8 cellular contexts compared by ENCODE assay signal in the genomic region with DNA sequence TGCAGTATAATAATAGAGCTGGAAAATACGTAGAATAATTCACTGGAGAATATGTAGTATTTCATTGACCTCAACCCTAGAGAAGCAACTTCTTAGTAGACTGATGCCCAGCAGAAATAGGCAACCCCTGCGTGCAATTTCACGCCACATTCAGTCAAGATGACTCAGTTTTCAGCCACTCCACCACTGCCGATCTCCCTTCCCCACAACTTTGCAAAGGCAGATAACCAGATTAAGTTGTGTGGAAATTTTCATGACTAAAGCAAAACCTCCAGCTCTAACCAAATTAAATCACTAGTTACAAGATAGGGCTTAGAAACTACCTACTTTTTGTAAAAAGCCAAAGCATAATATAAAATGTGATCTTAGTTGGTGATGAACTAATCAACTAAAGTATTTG.
DNase-seq lines count a peak whose midpoint lies in the region; ATAC-seq and TF ChIP-seq lines count a peak whose summit lies in the region.

No MANE protein-coding gene starts in this region.

- H3K27ac ChIP-seq in SJCRH30 = peak overlapping the region; percentile 87
- H3K27ac ChIP-seq in smooth muscle cell (ENCODE audit: low read depth) = peak overlapping the region; percentile 97
- no peak overlapping the region for H3K27ac ChIP-seq in GM23338 (ENCODE audit: low read depth)
- H3K27ac ChIP-seq in RWPE1 = no peak overlapping the region

- H3K4me1 Mint-ChIP-seq in GM23338 = peaks cover under 1% of the 10 kb centered on the region; the same call in 1 of the 3 replicates

- no peaks in the 10 kb centered on the region for H3K9me2 ChIP-seq in GM23338 (ENCODE audit: insufficient read depth)

- H3K4me2 ChIP-seq in smooth muscle cell = peak overlapping the region; percentile 59
- no peak overlapping the region for H3K4me2 ChIP-seq in GM23338

- no peaks in the 10 kb centered on the region for H4K20me1 ChIP-seq in smooth muscle cell (ENCODE audit: low read depth)
- no peaks in the 10 kb centered on the region for H4K20me1 ChIP-seq in GM23338 (replicated peaks; ENCODE audit: insufficient read depth)

- H3K27me3 Mint-ChIP-seq in GM23338 (ENCODE audit: insufficient read depth, low read depth, poor library complexity) = peaks cover 2% of the 10 kb centered on the region

- H3K9me3 ChIP-seq in SJCRH30 (replicated peaks) (peaks cover 18% of the 10 kb centered on the region), adipocyte (ENCODE audit: control insufficient read depth, low read length) (no peaks in the 10 kb centered on the region), smooth muscle cell (replicated peaks; ENCODE audit: low read depth) (no peaks in the 10 kb centered on the region)

- no peak overlapping the region for H3K4me3 Mint-ChIP-seq in GM23338

- H3K4me1 ChIP-seq in SJCRH30 (peaks cover 54% of the 10 kb centered on the region), adipocyte (ENCODE audit: control insufficient read depth, insufficient read depth, low read length) (peaks cover 17% of the 10 kb centered on the region), smooth muscle cell (ENCODE audit: low read depth) (peaks cover 13% of the 10 kb centered on the region), GM23338 (ENCODE audit: insufficient read depth) (no peaks in the 10 kb centered on the region)

- CTCF ChIA-PET in RWPE1 (lab: Yijun Ruan, JAX) = no interaction called here

- H3K27ac Mint-ChIP-seq in GM23338 = no peak overlapping the region

- no peaks in the 10 kb centered on the region for H3K79me2 ChIP-seq in smooth muscle cell (ENCODE audit: low read depth)
- no peaks in the 10 kb centered on the region for H3K79me2 ChIP-seq in GM23338 (replicated peaks; ENCODE audit: insufficient read depth)

- no peaks in the 10 kb centered on the region for H3K36me3 Mint-ChIP-seq in GM23338 (ENCODE audit: low read depth)

- H3K36me3 ChIP-seq in SJCRH30 (no peaks in the 10 kb centered on the region), adipocyte (ENCODE audit: control insufficient read depth, insufficient read depth, low read length, severe bottlenecking) (no peaks in the 10 kb centered on the region), smooth muscle cell (ENCODE audit: low read depth) (no peaks in the 10 kb centered on the region), GM23338 (ENCODE audit: insufficient read depth) (no peaks in the 10 kb centered on the region)

- H3K4me3 ChIP-seq in SJCRH30 (no peak overlapping the region), adipocyte (ENCODE audit: low read length) (no peak overlapping the region), smooth muscle cell (no peak overlapping the region), GM23338 (no peak overlapping the region)

- WGBS in smooth muscle cell (ENCODE audit: low lambda C conversion rate) = 19% methylated on average over 4 of the region's 4 CpGs

- H3K9me3 Mint-ChIP-seq in GM23338 = no peaks in the 10 kb centered on the region; the same call in 2 of the 3 replicates

- H3K9ac ChIP-seq in adipocyte (ENCODE audit: low read length) = no peak overlapping the region
- peak overlapping the region; percentile 59 for H3K9ac ChIP-seq in smooth muscle cell (ENCODE audit: low read depth)

- peak; percentile 29 for DNase-seq in activated gamma-delta T cell treated with Interleukin-2 at 50 U/mL for 16 hours
- DNase-seq in activated gamma-delta T cell (lab: John Stamatoyannopoulos, UW) = no peak
- peak; percentile 92 to 95 for DNase-seq in SJCRH30
- DNase-seq in adipocyte (ENCODE audit: low read depth) = peak; percentile 90
- DNase-seq in smooth muscle cell (lab: John Stamatoyannopoulos, UW; ENCODE audit: unreplicated experiment) = no peak
- DNase-seq in GM23338 (ENCODE audit: low spot score) = no peak
- DNase-seq in RWPE1 (ENCODE audit: low spot score) = no peak
- DNase-seq in cerebellar nuclear complex (lab: John Stamatoyannopoulos, UW) = no peak

- no peak for ATAC-seq in GM23338

- POLR2A ChIA-PET in RWPE1 (lab: Yijun Ruan, JAX; ENCODE audit: low non-redundant PET) = no interaction called here

- H3F3A ChIP-seq in smooth muscle cell (ENCODE audit: low read depth) (peaks cover 23% of the 10 kb centered on the region), GM23338 (replicated peaks; ENCODE audit: low read depth) (no peaks in the 10 kb centered on the region)

- H3K27me3 ChIP-seq in SJCRH30 = no peaks in the 10 kb centered on the region
- no peaks in the 10 kb centered on the region for H3K27me3 ChIP-seq in adipocyte (replicated peaks; ENCODE audit: control insufficient read depth, insufficient read depth, low read length)
- no peaks in the 10 kb centered on the region for H3K27me3 ChIP-seq in smooth muscle cell (ENCODE audit: low read depth)
- H3K27me3 ChIP-seq in GM23338 (ENCODE audit: insufficient read depth) = no peaks in the 10 kb centered on the region

- TF ChIP-seq CTCF in smooth muscle cell (IDR thresholded peaks at IDR 0.05; ENCODE audit: borderline replicate concordance, insufficient read depth, poor library complexity, severe bottlenecking) = no peak
- TF ChIP-seq CTCF in GM23338 (conservative IDR thresholded peaks at IDR 0.05; ENCODE audit: low read depth in 2 of 2) = no peak
- no peak for TF ChIP-seq CTCF in RWPE1 (conservative IDR thresholded peaks at IDR 0.05; ENCODE audit: low read depth)

- H2AFZ ChIP-seq in smooth muscle cell (ENCODE audit: low read depth) = no peak overlapping the region
- no peak overlapping the region for H2AFZ ChIP-seq in GM23338

TF ChIP-seq in GM23338, 12 proteins besides CTCF, POLR2A, EP300 and RAD21 (continues in another document):
- TF ChIP-seq NANOG (IDR thresholded peaks at IDR 0.05; ENCODE audit: borderline replicate concordance) = no peak
- TF ChIP-seq, protein P1, sequence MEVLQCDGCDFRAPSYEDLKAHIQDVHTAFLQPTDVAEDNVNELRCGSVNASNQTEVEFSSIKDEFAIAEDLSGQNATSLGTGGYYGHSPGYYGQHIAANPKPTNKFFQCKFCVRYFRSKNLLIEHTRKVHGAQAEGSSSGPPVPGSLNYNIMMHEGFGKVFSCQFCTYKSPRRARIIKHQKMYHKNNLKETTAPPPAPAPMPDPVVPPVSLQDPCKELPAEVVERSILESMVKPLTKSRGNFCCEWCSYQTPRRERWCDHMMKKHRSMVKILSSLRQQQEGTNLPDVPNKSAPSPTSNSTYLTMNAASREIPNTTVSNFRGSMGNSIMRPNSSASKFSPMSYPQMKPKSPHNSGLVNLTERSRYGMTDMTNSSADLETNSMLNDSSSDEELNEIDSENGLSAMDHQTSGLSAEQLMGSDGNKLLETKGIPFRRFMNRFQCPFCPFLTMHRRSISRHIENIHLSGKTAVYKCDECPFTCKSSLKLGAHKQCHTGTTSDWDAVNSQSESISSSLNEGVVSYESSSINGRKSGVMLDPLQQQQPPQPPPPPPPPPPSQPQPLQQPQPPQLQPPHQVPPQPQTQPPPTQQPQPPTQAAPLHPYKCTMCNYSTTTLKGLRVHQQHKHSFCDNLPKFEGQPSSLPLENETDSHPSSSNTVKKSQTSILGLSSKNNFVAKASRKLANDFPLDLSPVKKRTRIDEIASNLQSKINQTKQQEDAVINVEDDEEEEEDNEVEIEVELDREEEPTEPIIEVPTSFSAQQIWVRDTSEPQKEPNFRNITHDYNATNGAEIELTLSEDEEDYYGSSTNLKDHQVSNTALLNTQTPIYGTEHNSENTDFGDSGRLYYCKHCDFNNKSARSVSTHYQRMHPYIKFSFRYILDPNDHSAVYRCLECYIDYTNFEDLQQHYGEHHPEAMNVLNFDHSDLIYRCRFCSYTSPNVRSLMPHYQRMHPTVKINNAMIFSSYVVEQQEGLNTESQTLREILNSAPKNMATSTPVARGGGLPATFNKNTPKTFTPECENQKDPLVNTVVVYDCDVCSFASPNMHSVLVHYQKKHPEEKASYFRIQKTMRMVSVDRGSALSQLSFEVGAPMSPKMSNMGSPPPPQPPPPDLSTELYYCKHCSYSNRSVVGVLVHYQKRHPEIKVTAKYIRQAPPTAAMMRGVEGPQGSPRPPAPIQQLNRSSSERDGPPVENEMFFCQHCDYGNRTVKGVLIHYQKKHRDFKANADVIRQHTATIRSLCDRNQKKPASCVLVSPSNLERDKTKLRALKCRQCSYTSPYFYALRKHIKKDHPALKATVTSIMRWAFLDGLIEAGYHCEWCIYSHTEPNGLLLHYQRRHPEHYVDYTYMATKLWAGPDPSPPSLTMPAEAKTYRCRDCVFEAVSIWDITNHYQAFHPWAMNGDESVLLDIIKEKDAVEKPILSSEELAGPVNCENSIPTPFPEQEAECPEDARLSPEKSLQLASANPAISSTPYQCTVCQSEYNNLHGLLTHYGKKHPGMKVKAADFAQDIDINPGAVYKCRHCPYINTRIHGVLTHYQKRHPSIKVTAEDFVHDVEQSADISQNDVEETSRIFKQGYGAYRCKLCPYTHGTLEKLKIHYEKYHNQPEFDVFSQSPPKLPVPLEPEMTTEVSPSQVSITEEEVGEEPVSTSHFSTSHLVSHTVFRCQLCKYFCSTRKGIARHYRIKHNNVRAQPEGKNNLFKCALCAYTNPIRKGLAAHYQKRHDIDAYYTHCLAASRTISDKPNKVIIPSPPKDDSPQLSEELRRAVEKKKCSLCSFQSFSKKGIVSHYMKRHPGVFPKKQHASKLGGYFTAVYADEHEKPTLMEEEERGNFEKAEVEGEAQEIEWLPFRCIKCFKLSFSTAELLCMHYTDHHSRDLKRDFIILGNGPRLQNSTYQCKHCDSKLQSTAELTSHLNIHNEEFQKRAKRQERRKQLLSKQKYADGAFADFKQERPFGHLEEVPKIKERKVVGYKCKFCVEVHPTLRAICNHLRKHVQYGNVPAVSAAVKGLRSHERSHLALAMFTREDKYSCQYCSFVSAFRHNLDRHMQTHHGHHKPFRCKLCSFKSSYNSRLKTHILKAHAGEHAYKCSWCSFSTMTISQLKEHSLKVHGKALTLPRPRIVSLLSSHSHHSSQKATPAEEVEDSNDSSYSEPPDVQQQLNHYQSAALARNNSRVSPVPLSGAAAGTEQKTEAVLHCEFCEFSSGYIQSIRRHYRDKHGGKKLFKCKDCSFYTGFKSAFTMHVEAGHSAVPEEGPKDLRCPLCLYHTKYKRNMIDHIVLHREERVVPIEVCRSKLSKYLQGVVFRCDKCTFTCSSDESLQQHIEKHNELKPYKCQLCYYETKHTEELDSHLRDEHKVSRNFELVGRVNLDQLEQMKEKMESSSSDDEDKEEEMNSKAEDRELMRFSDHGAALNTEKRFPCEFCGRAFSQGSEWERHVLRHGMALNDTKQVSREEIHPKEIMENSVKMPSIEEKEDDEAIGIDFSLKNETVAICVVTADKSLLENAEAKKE (CRISPR knock-in tag; IDR thresholded peaks at IDR 0.05) = no peak
- TF ChIP-seq, protein P2, sequence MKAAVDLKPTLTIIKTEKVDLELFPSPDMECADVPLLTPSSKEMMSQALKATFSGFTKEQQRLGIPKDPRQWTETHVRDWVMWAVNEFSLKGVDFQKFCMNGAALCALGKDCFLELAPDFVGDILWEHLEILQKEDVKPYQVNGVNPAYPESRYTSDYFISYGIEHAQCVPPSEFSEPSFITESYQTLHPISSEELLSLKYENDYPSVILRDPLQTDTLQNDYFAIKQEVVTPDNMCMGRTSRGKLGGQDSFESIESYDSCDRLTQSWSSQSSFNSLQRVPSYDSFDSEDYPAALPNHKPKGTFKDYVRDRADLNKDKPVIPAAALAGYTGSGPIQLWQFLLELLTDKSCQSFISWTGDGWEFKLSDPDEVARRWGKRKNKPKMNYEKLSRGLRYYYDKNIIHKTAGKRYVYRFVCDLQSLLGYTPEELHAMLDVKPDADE (IDR thresholded peaks at IDR 0.05) = no peak

Comparison
In these comparisons a context has a peak if more than half of its experiments do, and no peak if none do; other contexts are left out.
1. DNase-seq: peak in activated gamma-delta T cell treated with Interleukin-2 at 50 U/mL for 16 hours (single experiment), SJCRH30 (2 of 2) and adipocyte (single experiment); none in activated gamma-delta T cell (single experiment), smooth muscle cell (single experiment), GM23338 (single experiment), RWPE1 (single experiment) and cerebellar nuclear complex (0 of 2).
2. H3K27ac ChIP-seq: peak in SJCRH30 (single experiment) and smooth muscle cell (single experiment); none in GM23338 (single experiment) and RWPE1 (single experiment).